ENCODE assay signal across 8 cellular contexts in the genomic region with DNA sequence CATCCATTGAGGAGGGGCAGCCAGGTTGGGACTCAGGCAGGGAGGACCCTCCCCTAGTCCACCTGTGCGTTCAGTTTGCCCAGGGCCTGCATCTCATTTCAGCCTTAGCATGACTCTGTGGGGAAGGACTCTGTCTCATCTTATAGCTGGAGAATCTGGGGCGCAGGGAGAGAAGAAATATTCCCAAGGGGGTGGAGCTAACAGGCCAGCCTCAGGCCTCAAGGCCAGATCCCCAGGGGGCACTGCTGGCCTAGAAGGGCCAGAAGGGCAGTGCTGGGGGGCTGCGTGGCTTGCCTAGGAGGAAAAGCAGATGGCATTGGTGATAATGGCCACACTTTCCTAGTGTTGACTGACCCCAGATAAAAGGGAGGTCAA. TPM values are rescaled to one million over a fixed set of nuclear protein-coding genes. Genes with fewer than 3 reads are reported as not detected.
A peak's percentile ranks its signal among the peaks of the same experiment; 100 is the strongest.
DNase-seq lines count a peak whose midpoint lies in the region; ATAC-seq and TF ChIP-seq lines count a peak whose summit lies in the region.

No MANE protein-coding gene starts in this region.

- H3K27me3 ChIP-seq in mucosa of rectum (ENCODE audit: control insufficient read depth in 2 of 2, insufficient read depth in 2 of 2, low read length in 2 of 2) (peaks cover 0 to 2% of the 10 kb centered on the region in 2 donors), upper lobe of right lung (no peaks in the 10 kb centered on the region)

- H3K9ac ChIP-seq in mucosa of rectum (ENCODE audit: low read depth in 1 of 2, low read length in 2 of 2), result peak overlapping the region; percentile 8 to 51

- peaks cover 40 to 42% of the 10 kb centered on the region in 2 donors for H3K36me3 ChIP-seq in mucosa of rectum (ENCODE audit: control insufficient read depth in 2 of 2, insufficient read depth in 2 of 2, low read length in 2 of 2)
- peaks cover 87% of the 10 kb centered on the region for H3K36me3 ChIP-seq in upper lobe of right lung

- intact Hi-C loops in upper lobe of right lung (cut with DNase I), result no loop called here

- ATAC-seq in upper lobe of right lung, result no peak
- no peak for ATAC-seq in HG02840 (IDR thresholded peaks at IDR 0.05; ENCODE audit: low FRiP score, unreplicated experiment)

- peaks cover 70% of the 10 kb centered on the region for H3K27me3 Mint-ChIP-seq in activated naive CD4-positive, alpha-beta T cell treated with anti-CD3 and anti-CD28 coated beads, Interleukin-2, amount 10 ng/mL, durations not matched to agents 7 days and 5 days
- H3K27me3 Mint-ChIP-seq in chondrocyte (ENCODE audit: low read depth), result no peaks in the 10 kb centered on the region

- CTCF ChIA-PET in activated naive CD4-positive, alpha-beta T cell treated with anti-CD3 and anti-CD28 coated beads, Interleukin-2, amount 10 ng/mL, durations not matched to agents 7 days and 5 days (lab: Charles Lee), result interaction anchor here (1.3 to 2.4 kb wide), 4 partner anchors 15 to 55 kb away, joined by 3 to 6 read pairs (median 5); no protein-coding TSS in a partner anchor

- no peak for DNase-seq in activated naive CD4-positive, alpha-beta T cell treated with anti-CD3 and anti-CD28 coated beads, Interleukin-2, amount 10 ng/mL, durations not matched to agents 7 days and 5 days
- no peak for DNase-seq in activated naive CD4-positive, alpha-beta T cell (lab: John Stamatoyannopoulos, UW)
- DNase-seq in chondrocyte (ENCODE audit: low spot score) (peak; percentile 53), upper lobe of right lung (no peak), foreskin fibroblast (no peak), NCI-H2029 (lab: John Stamatoyannopoulos, UW) (no peak)

- H3K4me1 ChIP-seq in mucosa of rectum (ENCODE audit: control insufficient read depth in 2 of 2, insufficient read depth in 2 of 2, low read length in 2 of 2) (peaks cover 22 to 26% of the 10 kb centered on the region in 2 donors), upper lobe of right lung (peaks cover 99% of the 10 kb centered on the region)

- H3K4me3 Mint-ChIP-seq in activated naive CD4-positive, alpha-beta T cell treated with anti-CD3 and anti-CD28 coated beads, Interleukin-2, amount 10 ng/mL, durations not matched to agents 7 days and 5 days, result peak overlapping the region; percentile 44
- H3K4me3 Mint-ChIP-seq in chondrocyte (ENCODE audit: unreplicated experiment), result peak overlapping the region; percentile 49

- no peak overlapping the region for H3K27ac Mint-ChIP-seq in activated naive CD4-positive, alpha-beta T cell treated with anti-CD3 and anti-CD28 coated beads, Interleukin-2, amount 10 ng/mL, durations not matched to agents 7 days and 5 days
- H3K27ac Mint-ChIP-seq in chondrocyte (ENCODE audit: unreplicated experiment), result peak overlapping the region; percentile 91

- no peaks in the 10 kb centered on the region for H3K9me3 Mint-ChIP-seq in activated naive CD4-positive, alpha-beta T cell treated with anti-CD3 and anti-CD28 coated beads, Interleukin-2, amount 10 ng/mL, durations not matched to agents 7 days and 5 days
- no peaks in the 10 kb centered on the region for H3K9me3 Mint-ChIP-seq in chondrocyte (ENCODE audit: low read depth)

- H3K9me3 ChIP-seq in mucosa of rectum (ENCODE audit: control insufficient read depth in 2 of 2, low read length in 2 of 2) (no peaks in the 10 kb centered on the region), upper lobe of right lung (no peaks in the 10 kb centered on the region)

- H3K27ac ChIP-seq in mucosa of rectum (ENCODE audit: low read depth in 2 of 2, low read length in 2 of 2), result peak overlapping the region; percentile 64 to 74
- peak overlapping the region; percentile 78 for H3K27ac ChIP-seq in upper lobe of right lung

- H3K4me1 Mint-ChIP-seq in activated naive CD4-positive, alpha-beta T cell treated with anti-CD3 and anti-CD28 coated beads, Interleukin-2, amount 10 ng/mL, durations not matched to agents 7 days and 5 days, result peaks cover 14% of the 10 kb centered on the region
- H3K4me1 Mint-ChIP-seq in chondrocyte (ENCODE audit: low read depth), result peaks cover 94% of the 10 kb centered on the region

- TF ChIP-seq CTCF in chondrocyte (IDR thresholded peaks at IDR 0.05), result no peak
- no peak for TF ChIP-seq CTCF in upper lobe of right lung (IDR thresholded peaks at IDR 0.05)
- TF ChIP-seq CTCF in foreskin fibroblast (IDR thresholded peaks at IDR 0.05; ENCODE audit: low read depth, low read length), result no peak

- H3K4me3 ChIP-seq in mucosa of rectum (ENCODE audit: low read length in 2 of 2) (no peak overlapping the region), upper lobe of right lung (peak overlapping the region; percentile 24), foreskin fibroblast (ENCODE audit: low read depth in 1 of 2, low read length in 2 of 2) (peak overlapping the region in 1 of 2 donors; percentile 22)

- H3K36me3 Mint-ChIP-seq in activated naive CD4-positive, alpha-beta T cell treated with anti-CD3 and anti-CD28 coated beads, Interleukin-2, amount 10 ng/mL, durations not matched to agents 7 days and 5 days, result no peaks in the 10 kb centered on the region
- peaks cover 52% of the 10 kb centered on the region for H3K36me3 Mint-ChIP-seq in chondrocyte (ENCODE audit: low read depth)

RNA-seq across cellular contexts. Expression of a gene that starts 10.9 kb away (rescaled TPM):
- total RNA-seq in chondrocyte (145 to 259 TPM (median 256 TPM) in 3 replicates), upper lobe of right lung (119 TPM)
